Comparison of ENCODE assay signal across 8 cellular contexts in genomic region chr14:30874999-30875787, GRCh38. TPM values are rescaled to one million over a fixed set of nuclear protein-coding genes. Genes with fewer than 3 reads are reported as not detected.
DNase-seq lines count a peak whose midpoint lies in the region; ATAC-seq and TF ChIP-seq lines count a peak whose summit lies in the region.

No MANE protein-coding gene starts in this region.

- BruUV-seq in Calu3 (replicated peaks; lab: Mats Ljungman, UMichigan): no TSS peak

- H3K4me1 Mint-ChIP-seq in Calu3 (ENCODE audit: low read depth, unreplicated experiment): no peaks in the 10 kb centered on the region
- peaks cover 10% of the 10 kb centered on the region for H3K4me1 Mint-ChIP-seq in activated T-cell treated with anti-CD3 and anti-CD28 coated beads, Interleukin-2, amount 50 U/mL, for 4 hours (ENCODE audit: low read depth)

- H3K27me3 ChIP-seq in heart left ventricle: peaks cover 11 to 48% (median 41%) of the 10 kb centered on the region in 9 donors

- H3K4me3 ChIP-seq in heart left ventricle (peak overlapping the region; percentile 50 to 69 (median 61)), retinal pigment epithelial cell (ENCODE audit: low read length) (peak overlapping the region; percentile 46)

- H3K9me3 ChIP-seq in heart left ventricle: no peaks in the 10 kb centered on the region

- in situ Hi-C loops in KBM-7 (cut with MboI; ENCODE audit: low pct_unique_long_range_greater_than_20kb, low sequenced_read_pairs): loop anchor here (25.0 kb wide), 1 partner anchor 213 kb away; no protein-coding TSS in a partner anchor

- peaks cover 19% of the 10 kb centered on the region for H3K36me3 Mint-ChIP-seq in Calu3 (ENCODE audit: insufficient read depth, unreplicated experiment)
- H3K36me3 Mint-ChIP-seq in activated T-cell treated with anti-CD3 and anti-CD28 coated beads, Interleukin-2, amount 50 U/mL, for 4 hours (ENCODE audit: insufficient read depth): peaks cover 2% of the 10 kb centered on the region

- peaks cover 0 to 21% (median 14%) of the 10 kb centered on the region in 12 donors for H3K4me1 ChIP-seq in heart left ventricle

- DNase-seq in Calu3 (peak; percentile 18), heart left ventricle (no peak), retinal pigment epithelial cell (ENCODE audit: low read depth) (no peak), KBM-7 (no peak), NOMO-1 (lab: John Stamatoyannopoulos, UW; ENCODE audit: unreplicated experiment in 2 of 2) (no peak)
- DNase-seq in activated T-cell treated with anti-CD3 and anti-CD28 coated beads, Interleukin-2, amount 50 U/mL, for 4 hours: no peak

- H3K4me3 Mint-ChIP-seq in Calu3 (ENCODE audit: low read depth, unreplicated experiment): peak overlapping the region; percentile 92
- H3K4me3 Mint-ChIP-seq in activated T-cell treated with anti-CD3 and anti-CD28 coated beads, Interleukin-2, amount 50 U/mL, for 4 hours: peak overlapping the region; percentile 78

- peaks cover 12% of the 10 kb centered on the region for H3K27me3 Mint-ChIP-seq in Calu3 (ENCODE audit: unreplicated experiment)
- H3K27me3 Mint-ChIP-seq in activated T-cell treated with anti-CD3 and anti-CD28 coated beads, Interleukin-2, amount 50 U/mL, for 4 hours (ENCODE audit: low read depth): peaks cover 52% of the 10 kb centered on the region

- H3K27ac ChIP-seq in heart left ventricle: no peak overlapping the region

- no peak for TF ChIP-seq POLR2A in heart left ventricle (IDR thresholded peaks at IDR 0.05)

- TF ChIP-seq CTCF in Calu3 (IDR thresholded peaks at IDR 0.05; ENCODE audit: unreplicated experiment): no peak
- no peak for TF ChIP-seq CTCF in heart left ventricle (IDR thresholded peaks at IDR 0.05)
- no peak for TF ChIP-seq CTCF in retinal pigment epithelial cell (conservative IDR thresholded peaks at IDR 0.05; ENCODE audit: low read depth, low read length)

- H3K9me3 Mint-ChIP-seq in Calu3 (ENCODE audit: low read depth, unreplicated experiment): no peaks in the 10 kb centered on the region
- no peaks in the 10 kb centered on the region for H3K9me3 Mint-ChIP-seq in activated T-cell treated with anti-CD3 and anti-CD28 coated beads, Interleukin-2, amount 50 U/mL, for 4 hours

- CTCF ChIA-PET in Calu3 (lab: Charles Lee): interaction anchor here (1.0 kb wide), 1 partner anchor 13 kb away, joined by 5 read pairs; no protein-coding TSS in a partner anchor

- intact Hi-C loops in Calu3 (cut with micrococcal nuclease; ENCODE audit: unreplicated experiment): no loop called here
- intact Hi-C loops in heart left ventricle (cut with DNase I): no loop called here

- 3 to 5% (median 5%) methylated on average over 15 to 48 of the region's 48 CpGs for WGBS in heart left ventricle, 4 donors

- ATAC-seq in GM19463 (IDR thresholded peaks at IDR 0.05; ENCODE audit: unreplicated experiment) (peak; percentile 26), HG03457 (IDR thresholded peaks at IDR 0.05; ENCODE audit: unreplicated experiment) (peak; percentile 20), heart left ventricle (peak in 2 of 4 donors; percentile 12 to 27)
- peak; percentile 39 to 44 for ATAC-seq in activated T-cell treated with anti-CD3 and anti-CD28 coated beads, Interleukin-2, amount 50 U/mL, for 4 hours

- no peaks in the 10 kb centered on the region for H3K36me3 ChIP-seq in heart left ventricle

- H3K27ac Mint-ChIP-seq in Calu3 (ENCODE audit: unreplicated experiment): no peak overlapping the region

RNA-seq across cellular contexts. Expression of gene COCH, which starts 0.8 kb away (rescaled TPM):
- total RNA-seq in Calu3 (2022) (10.3 and 15.8 TPM in 2 replicates), heart left ventricle (1 to 10 TPM in 5 of 9 donors, under 1 TPM in 4; 0.23 to 1.6 (median 1.0) TPM)
- total RNA-seq in activated T-cell treated with anti-CD3 and anti-CD28 coated beads, Interleukin-2, amount 50 U/mL, for 4 hours: 1 to 10 TPM in 1 of 3 donors, under 1 TPM in 2; 0.82 to 1.2 (median 0.87) TPM
- under 1 TPM; 0.36 to 0.50 TPM for polyA plus RNA-seq in heart left ventricle
